Comparison of ENCODE assay signal across 8 cellular contexts in genomic region chr16:23640669-23640958, GRCh38. TPM values are rescaled to one million over a fixed set of nuclear protein-coding genes. Genes with fewer than 3 reads are reported as not detected.
A peak's percentile ranks its signal among the peaks of the same experiment; 100 is the strongest.
DNase-seq lines count a peak whose midpoint lies in the region; ATAC-seq and TF ChIP-seq lines count a peak whose summit lies in the region.

No MANE protein-coding gene starts in this region.

- H3K27me3 Mint-ChIP-seq in CD14-positive monocyte (ENCODE audit: low read depth in 3 of 3) (no peaks in the 10 kb centered on the region), HFFc6 (ENCODE audit: insufficient read depth) (peaks cover 1% of the 10 kb centered on the region; the same call in 1 of the 2 replicates)
- no peaks in the 10 kb centered on the region for H3K27me3 Mint-ChIP-seq in activated naive CD4-positive, alpha-beta T cell treated with anti-CD3 and anti-CD28 coated beads, Interleukin-2, amount 10 ng/mL, durations not matched to agents 7 days and 5 days
- no peaks in the 10 kb centered on the region for H3K27me3 Mint-ChIP-seq in stimulated activated naive B cell treated with anti-CD40 and anti-IgM and Interleukin-4, amounts not matched to agents 10 μg/mL and 1 μg/mL and 100 μg/mL, for 72 hours

- H3K4me3 ChIP-seq in iPS-15b (ENCODE audit: low read depth, low read length) = peak overlapping the region; percentile 99

- no peak for DNase-seq in CD14-positive monocyte (ENCODE audit: low spot score)
- no peak for DNase-seq in HFFc6
- DNase-seq in activated naive CD4-positive, alpha-beta T cell treated with anti-CD3 and anti-CD28 coated beads, Interleukin-2, amount 10 ng/mL, durations not matched to agents 7 days and 5 days = no peak
- DNase-seq in stimulated activated naive B cell treated with anti-CD40 and anti-IgM and Interleukin-4, amounts not matched to agents 10 μg/mL and 1 μg/mL and 100 μg/mL, for 72 hours = no peak
- no peak for DNase-seq in AG08395 (ENCODE audit: low spot score)
- DNase-seq in superior temporal gyrus (ENCODE audit: extremely low spot score) = no peak
- DNase-seq in UCSD-AML1 (lab: John Stamatoyannopoulos, UW; ENCODE audit: unreplicated experiment) = no peak

- peak overlapping the region; percentile 98 for H3K4me3 Mint-ChIP-seq in CD14-positive monocyte
- peak overlapping the region; percentile 100 for H3K4me3 Mint-ChIP-seq in HFFc6
- H3K4me3 Mint-ChIP-seq in activated naive CD4-positive, alpha-beta T cell treated with anti-CD3 and anti-CD28 coated beads, Interleukin-2, amount 10 ng/mL, durations not matched to agents 7 days and 5 days = peak overlapping the region; percentile 99
- peak overlapping the region; percentile 95 to 97 for H3K4me3 Mint-ChIP-seq in stimulated activated naive B cell treated with anti-CD40 and anti-IgM and Interleukin-4, amounts not matched to agents 10 μg/mL and 1 μg/mL and 100 μg/mL, for 72 hours

- H3K9me3 Mint-ChIP-seq in CD14-positive monocyte (no peaks in the 10 kb centered on the region), HFFc6 (no peaks in the 10 kb centered on the region)
- no peaks in the 10 kb centered on the region for H3K9me3 Mint-ChIP-seq in activated naive CD4-positive, alpha-beta T cell treated with anti-CD3 and anti-CD28 coated beads, Interleukin-2, amount 10 ng/mL, durations not matched to agents 7 days and 5 days
- H3K9me3 Mint-ChIP-seq in stimulated activated naive B cell treated with anti-CD40 and anti-IgM and Interleukin-4, amounts not matched to agents 10 μg/mL and 1 μg/mL and 100 μg/mL, for 72 hours = no peaks in the 10 kb centered on the region

- no peaks in the 10 kb centered on the region for H3K36me3 ChIP-seq in iPS-15b (ENCODE audit: control insufficient read depth, insufficient read depth, low read length)

- H3K9me3 ChIP-seq in iPS-15b (ENCODE audit: control insufficient read depth, insufficient read depth, low read length) = no peaks in the 10 kb centered on the region

- peak; percentile 24 to 33 for ATAC-seq in stimulated activated naive B cell treated with anti-CD40 and anti-IgM and Interleukin-4, amounts not matched to agents 10 μg/mL and 1 μg/mL and 100 μg/mL, for 72 hours (replicated peaks)

- TF ChIP-seq CTCF in CD14-positive monocyte (IDR thresholded peaks at IDR 0.05) = no peak
- TF ChIP-seq CTCF in HFFc6 (IDR thresholded peaks at IDR 0.05) = no peak

- no peaks in the 10 kb centered on the region for H3K27me3 ChIP-seq in iPS-15b (ENCODE audit: control insufficient read depth, insufficient read depth, low read length)

- H3K36me3 Mint-ChIP-seq in CD14-positive monocyte (peaks cover 20 to 48% of the 10 kb centered on the region in 2 donors), HFFc6 (ENCODE audit: low read depth) (peaks cover 46% of the 10 kb centered on the region)
- peaks cover 31% of the 10 kb centered on the region for H3K36me3 Mint-ChIP-seq in activated naive CD4-positive, alpha-beta T cell treated with anti-CD3 and anti-CD28 coated beads, Interleukin-2, amount 10 ng/mL, durations not matched to agents 7 days and 5 days
- H3K36me3 Mint-ChIP-seq in stimulated activated naive B cell treated with anti-CD40 and anti-IgM and Interleukin-4, amounts not matched to agents 10 μg/mL and 1 μg/mL and 100 μg/mL, for 72 hours = peaks cover 15 to 41% of the 10 kb centered on the region in 2 donors

- no peaks in the 10 kb centered on the region for H3K4me1 ChIP-seq in iPS-15b (ENCODE audit: control insufficient read depth, insufficient read depth, low read length)

- H3K27ac Mint-ChIP-seq in CD14-positive monocyte (peak overlapping the region; percentile 79 to 95 (median 88)), HFFc6 (peak overlapping the region; percentile 96)
- peak overlapping the region; percentile 97 for H3K27ac Mint-ChIP-seq in activated naive CD4-positive, alpha-beta T cell treated with anti-CD3 and anti-CD28 coated beads, Interleukin-2, amount 10 ng/mL, durations not matched to agents 7 days and 5 days
- peak overlapping the region; percentile 98 for H3K27ac Mint-ChIP-seq in stimulated activated naive B cell treated with anti-CD40 and anti-IgM and Interleukin-4, amounts not matched to agents 10 μg/mL and 1 μg/mL and 100 μg/mL, for 72 hours

- H3K9ac ChIP-seq in iPS-15b (ENCODE audit: low read depth, low read length) = peak overlapping the region; percentile 93

- intact Hi-C loops in CD14-positive monocyte (cut with micrococcal nuclease) = loop anchor here in 1 of 2 donors (10.0 kb wide), 1 partner anchor 126 kb away; the partner anchor contains the start of gene GGA2

- CTCF ChIA-PET in activated naive CD4-positive, alpha-beta T cell treated with anti-CD3 and anti-CD28 coated beads, Interleukin-2, amount 10 ng/mL, durations not matched to agents 7 days and 5 days (lab: Charles Lee) = interaction anchor here (1.4 to 1.9 kb wide), 2 partner anchors 12 to 43 kb away, joined by 4 to 9 read pairs; no protein-coding TSS in a partner anchor

- H3K4me1 Mint-ChIP-seq in CD14-positive monocyte (peaks cover 18% of the 10 kb centered on the region), HFFc6 (ENCODE audit: low read depth) (peaks cover 23% of the 10 kb centered on the region)
- H3K4me1 Mint-ChIP-seq in activated naive CD4-positive, alpha-beta T cell treated with anti-CD3 and anti-CD28 coated beads, Interleukin-2, amount 10 ng/mL, durations not matched to agents 7 days and 5 days = peaks cover 36% of the 10 kb centered on the region
- peaks cover 19 to 28% of the 10 kb centered on the region in 2 donors for H3K4me1 Mint-ChIP-seq in stimulated activated naive B cell treated with anti-CD40 and anti-IgM and Interleukin-4, amounts not matched to agents 10 μg/mL and 1 μg/mL and 100 μg/mL, for 72 hours

RNA-seq across cellular contexts. Expression of gene PALB2, which starts 0.5 kb away (rescaled TPM):
- polyA plus RNA-seq in CD14-positive monocyte = 1 to 10 TPM; 2.3 to 3.3 TPM
- 10 to 100 TPM; 10.5 to 13.9 (median 12.2) TPM for total RNA-seq in HFFc6 (2021; fragmentation: NEBNext Ultra II Directional; extraction: Animal tissue kit (Norgen Biotek cat#: 25700))

RNA-seq across cellular contexts. Expression of gene DCTN5, which starts 0.7 kb away (rescaled TPM):
- polyA plus RNA-seq in CD14-positive monocyte = 10 to 100 TPM; 42.0 to 54.3 TPM
- total RNA-seq in HFFc6 (2021; fragmentation: NEBNext Ultra II Directional; extraction: Animal tissue kit (Norgen Biotek cat#: 25700)) = 10 to 100 TPM; 70.5 to 80.9 (median 76.4) TPM

RNA-seq across cellular contexts. Expression of gene PLK1, which starts 38.1 kb away (rescaled TPM):
- polyA plus RNA-seq in CD14-positive monocyte = not detected
- total RNA-seq in HFFc6 (2021; fragmentation: NEBNext Ultra II Directional; extraction: Animal tissue kit (Norgen Biotek cat#: 25700)) = 100 to 1,000 TPM in 2 of 6 experiments, 10 to 100 TPM in 4; 40.5 to 105 (median 97.2) TPM

RNA-seq across cellular contexts. Expression of gene NDUFAB1, which starts 44.5 kb away (rescaled TPM):
- polyA plus RNA-seq in CD14-positive monocyte = 100 to 1,000 TPM; 240 to 257 TPM
- 100 to 1,000 TPM in 1 of 6 experiments, 10 to 100 TPM in 5; 79.4 to 101 (median 89.0) TPM for total RNA-seq in HFFc6 (2021; fragmentation: NEBNext Ultra II Directional; extraction: Animal tissue kit (Norgen Biotek cat#: 25700))
